Comparison of ENCODE assay signal across 32 cellular contexts in genomic region chr3:183937601-183938286, GRCh38. TPM values are rescaled to one million over a fixed set of nuclear protein-coding genes. Genes with fewer than 3 reads are reported as not detected.
DNase-seq lines count a peak whose midpoint lies in the region; ATAC-seq and TF ChIP-seq lines count a peak whose summit lies in the region.
"Had no signal": no experiment of that assay in that cellular context is flagged by ENCODE, and none has a peak within 500 bp of the region (broad histone marks: within the 10 kb centered on the region; RNA-seq: fewer than 3 reads in every experiment).

No MANE protein-coding gene starts in this region.

- no peak overlapping the region for H3K4me3 Mint-ChIP-seq in T-helper 17 cell
- H3K4me3 Mint-ChIP-seq: activated CD4-positive, alpha-beta T cell treated with anti-CD3 and anti-CD28 coated beads for 36 hours; activated CD8-positive, alpha-beta T cell treated with anti-CD3 and anti-CD28 coated beads, Interleukin-2, amount 10 ng/mL, durations not matched to agents 7 days and 5 days; activated naive CD8-positive, alpha-beta T cell; B cell; CD8-positive, alpha-beta T cell; mesothelial cell of epicardium; naive B cell; T-helper 2 cell treated with Interferon-gamma antibody and Interleukin-4, amounts not matched to agents 5 μg/mL and 100 μg/mL, for 36 hours had no signal

- TF ChIP-seq CTCF in GM12865 (IDR thresholded peaks at IDR 0.05; ENCODE audit: insufficient read depth, low read depth, low read length, missing control alignments) (no peak), PC-3 (conservative IDR thresholded peaks at IDR 0.05; ENCODE audit: low read depth, low read length) (no peak)

- H4K20me1 ChIP-seq in PC-3 (ENCODE audit: low read length), result no peaks in the 10 kb centered on the region

- H3K27ac ChIP-seq in PC-3 (ENCODE audit: low read length), result no peak overlapping the region
- H3K27ac ChIP-seq: ascending aorta, left ventricle myocardium inferior, prostate gland, thyroid gland had no signal

- no peaks in the 10 kb centered on the region for H3K27me3 ChIP-seq in PC-3 (ENCODE audit: low read length)
- H3K27me3 ChIP-seq: ascending aorta, thyroid gland had no signal

- no peaks in the 10 kb centered on the region for H3K9me2 ChIP-seq in PC-3 (replicated peaks; ENCODE audit: low read length)
- H3K9me2 ChIP-seq: SK-N-SH had no signal

- H3K9ac ChIP-seq in PC-3 (ENCODE audit: low read length), result no peak overlapping the region
- H3K9ac ChIP-seq: SK-N-SH had no signal

- H3K27me3 Mint-ChIP-seq in T-helper 17 cell, result no peaks in the 10 kb centered on the region
- H3K27me3 Mint-ChIP-seq: activated CD4-positive, alpha-beta T cell treated with anti-CD3 and anti-CD28 coated beads for 36 hours; activated naive CD8-positive, alpha-beta T cell; B cell; IgD-negative memory B cell; naive B cell had no signal

- H3K4me1 ChIP-seq in PC-3 (ENCODE audit: insufficient read depth, low read length), result no peaks in the 10 kb centered on the region
- H3K4me1 ChIP-seq: ascending aorta, prostate gland, thyroid gland had no signal

- H3K9me3 ChIP-seq in PC-3 (ENCODE audit: low read length) (no peaks in the 10 kb centered on the region), T-helper 17 cell (ENCODE audit: control insufficient read depth, low read length, poor library complexity, severe bottlenecking) (no peaks in the 10 kb centered on the region)
- H3K9me3 ChIP-seq: ascending aorta, left ventricle myocardium inferior, prostate gland, SK-N-SH, thyroid gland had no signal

- no peaks in the 10 kb centered on the region for H3K36me3 Mint-ChIP-seq in T-helper 17 cell (ENCODE audit: low read depth)

- intact Hi-C loops in PC-3 (cut with micrococcal nuclease), result no loop called here

- in situ Hi-C loops in Caki2 (cut with HindIII; ENCODE audit: low pct_unique_long_range_greater_than_20kb, low sequenced_read_pairs), result no loop called here

- no peak overlapping the region for H3K4me2 ChIP-seq in PC-3 (ENCODE audit: low read length)
- H3K4me2 ChIP-seq: SK-N-SH had no signal

- no peaks in the 10 kb centered on the region for H3K79me2 ChIP-seq in PC-3 (ENCODE audit: low read length)

- H2AFZ ChIP-seq in PC-3 (ENCODE audit: low read length), result no peak overlapping the region

- no peak overlapping the region for H3K4me3 ChIP-seq in GM12865 (ENCODE audit: low read depth, low read length)
- no peak overlapping the region for H3K4me3 ChIP-seq in PC-3 (ENCODE audit: low read length)
- H3K4me3 ChIP-seq: ascending aorta, left ventricle myocardium inferior, prostate gland, thyroid gland had no signal

- POLR2A ChIA-PET in PC-3 (lab: Charles Lee; ENCODE audit: unreplicated experiment), result no interaction called here

- H3K27ac Mint-ChIP-seq in T-helper 17 cell, result no peak overlapping the region
- H3K27ac Mint-ChIP-seq: activated CD4-positive, alpha-beta T cell treated with anti-CD3 and anti-CD28 coated beads for 36 hours; activated CD8-positive, alpha-beta T cell treated with anti-CD3 and anti-CD28 coated beads, Interleukin-2, amount 10 ng/mL, durations not matched to agents 7 days and 5 days; activated naive CD8-positive, alpha-beta T cell; activated T-helper 2 cell treated with anti-CD3 and anti-CD28 coated beads, Interferon-gamma antibody, Interleukin-2, Interleukin-4, amounts not matched to agents 10 μg/mL and 5 μg/mL and 100 μg/mL, durations not matched to agents 14 hours and 24 hours and 36 hours; B cell; CD8-positive, alpha-beta T cell; IgD-negative memory B cell; mesothelial cell of epicardium; T-helper 2 cell treated with Interferon-gamma antibody and Interleukin-4, amounts not matched to agents 5 μg/mL and 100 μg/mL, for 36 hours had no signal

- no TSS peak for BruUV-seq in PC-3 (replicated peaks; lab: Mats Ljungman, UMichigan)

- DNase-seq in Caki2 (ENCODE audit: low read depth) (peak; percentile 70), GM12865 (ENCODE audit: low read depth) (peak; percentile 7), PC-3 (peak; percentile 21), iris pigment epithelial cell (ENCODE audit: low read depth) (peak; percentile 7), hippocampal formation (lab: John Stamatoyannopoulos, UW) (no peak), T-helper 17 cell (no peak)
- DNase-seq: ACHN; activated CD4-positive, alpha-beta T cell treated with anti-CD3 and anti-CD28 coated beads for 36 hours; activated CD8-positive, alpha-beta T cell treated with anti-CD3 and anti-CD28 coated beads, Interleukin-2, amount 10 ng/mL, durations not matched to agents 7 days and 5 days; CD8-positive, alpha-beta T cell; effector CD4-positive, alpha-beta T cell; islet precursor cell; left ventricle myocardium inferior; naive B cell; NCI-H1105; NCI-H187; NCI-H510A treated with DMSO at 0.1 percent for 48 hours; nucleus accumbens; OCI-M1; SK-N-SH; stimulated activated CD4-positive, alpha-beta T cell treated with anti-CD3 and anti-CD28 coated beads, Interleukin-2, amount 100 ng/mL, for 48 hours; thyroid gland had no signal

- no peaks in the 10 kb centered on the region for H3F3A ChIP-seq in PC-3 (ENCODE audit: low read length, unreplicated experiment)

- CTCF ChIA-PET in PC-3 (lab: Charles Lee), result no interaction called here

- peaks cover 2% of the 10 kb centered on the region for H3K4me1 Mint-ChIP-seq in T-helper 17 cell
- H3K4me1 Mint-ChIP-seq: activated CD4-positive, alpha-beta T cell treated with anti-CD3 and anti-CD28 coated beads for 36 hours; B cell; mesothelial cell of epicardium; naive B cell had no signal

- ATAC-seq in PC-3 (no peak), T-helper 17 cell (no peak), GM21390 (IDR thresholded peaks at IDR 0.05; ENCODE audit: unreplicated experiment) (no peak)
- ATAC-seq: activated CD4-positive, alpha-beta T cell treated with anti-CD3 and anti-CD28 coated beads for 36 hours; activated CD8-positive, alpha-beta T cell treated with anti-CD3 and anti-CD28 coated beads, Interleukin-2, amount 10 ng/mL, durations not matched to agents 7 days and 5 days; CD8-positive, alpha-beta T cell; sciatic nerve had no signal

- peaks cover 12% of the 10 kb centered on the region for H3K36me3 ChIP-seq in PC-3 (ENCODE audit: low read depth, low read length)

RNA-seq across cellular contexts. Expression of gene PARL, which starts 53.1 kb away (rescaled TPM):
- 38.7 and 60.1 TPM in 2 replicates for total RNA-seq in Caki2 (2014; rRNA removed; shearing (Covaris generic); ENCODE audit: low replicate concordance)
- 66.3 and 69.2 TPM in 2 replicates for total RNA-seq in PC-3 (2014; rRNA removed)
- 10 to 100 TPM; 36.6 to 38.3 TPM for total RNA-seq in T-helper 17 cell

Comparison
In these comparisons a context has a peak if more than half of its experiments do, and no peak if none do; other contexts are left out.
1. DNase-seq: peak in Caki2 (single experiment), GM12865 (single experiment), PC-3 (single experiment) and iris pigment epithelial cell (single experiment); none in hippocampal formation (0 of 2) and T-helper 17 cell (0 of 3).